ENCODE assay signal across 1 cellular context in the genomic region with DNA sequence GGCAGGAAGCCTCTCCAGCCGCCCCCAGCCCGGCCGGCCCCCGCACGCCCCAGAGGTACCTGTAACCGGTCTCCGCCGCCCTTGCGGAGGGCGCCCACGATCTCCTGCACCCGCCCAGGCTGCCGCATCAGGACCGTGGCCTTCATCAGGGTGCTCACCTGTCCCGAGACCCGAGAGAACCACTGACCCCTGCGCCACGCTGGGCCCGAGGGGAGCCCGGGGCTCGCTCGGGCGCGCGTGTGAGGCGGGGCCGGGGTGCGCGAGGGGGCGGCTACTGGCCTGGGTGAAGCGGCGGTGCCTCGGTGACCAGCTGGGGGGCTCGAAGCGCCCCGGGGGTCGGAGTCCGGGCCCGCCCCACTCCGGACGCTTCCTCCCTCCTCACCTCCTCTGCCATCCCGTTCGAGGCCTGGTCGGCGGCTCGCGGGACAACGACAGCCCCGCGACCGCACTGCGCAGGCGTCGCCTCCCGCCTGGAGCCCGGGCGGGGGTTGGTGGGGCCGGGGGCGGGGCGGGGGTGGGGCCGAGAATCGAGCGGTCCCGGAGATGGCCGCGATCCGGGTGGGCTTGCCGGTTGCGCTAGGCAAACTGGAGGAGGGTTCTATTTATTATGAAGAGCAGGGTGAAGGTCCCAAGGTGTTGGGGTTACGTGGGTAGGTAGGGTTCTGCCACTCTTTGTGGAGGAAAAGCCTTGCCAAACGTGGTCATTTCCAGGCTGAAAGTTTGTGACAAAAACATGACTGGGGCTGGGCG.
TF ChIP-seq lines count a peak whose summit lies in the region.

NT5C3B (minus strand) TSS at position 433 of the 750 bp plus-strand sequence; CDS start at position 394, 39 bp downstream.

TF ChIP-seq in K562, 482 proteins besides CTCF, POLR2A, EP300 and RAD21 (continued from another document):
- TF ChIP-seq NONO (IDR thresholded peaks at IDR 0.05; ENCODE audit: low read depth in 2 of 2, low read length in 1 of 2) (0 out of 4 replicates have a peak, but pooled peaks of 1 of the 2 experiments have one; percentile 22), XRCC5 (IDR thresholded peaks at IDR 0.05; ENCODE audit: low read depth, low read length) (no peak), ZKSCAN1 (IDR thresholded peaks at IDR 0.05; ENCODE audit: low read depth, low read length) (no peak), KDM5B (IDR thresholded peaks at IDR 0.05; ENCODE audit: insufficient replicate concordance, low read depth, low read length) (peak; percentile 15), SRSF7 (optimal IDR thresholded peaks at IDR 0.05; ENCODE audit: low read depth, low read length) (no peak), CAMTA2 (CRISPR knock-in tag; conservative IDR thresholded peaks at IDR 0.05) (no peak), ZNF212 (CRISPR knock-in tag; IDR thresholded peaks at IDR 0.05) (no peak), CXXC5 (CRISPR knock-in tag; IDR thresholded peaks at IDR 0.05) (peak; percentile 41), TAF15 (IDR thresholded peaks at IDR 0.05; ENCODE audit: low read depth, low read length) (no peak), SMARCA5 (IDR thresholded peaks at IDR 0.05) (no peak), HMBOX1 (IDR thresholded peaks at IDR 0.05) (no peak), C11orf30 (IDR thresholded peaks at IDR 0.05; ENCODE audit: low read depth) (no peak), HOMEZ (CRISPR knock-in tag; IDR thresholded peaks at IDR 0.05) (no peak), ZNF239 (CRISPR knock-in tag; IDR thresholded peaks at IDR 0.05) (no peak), ZNF551 (CRISPR knock-in tag; IDR thresholded peaks at IDR 0.05) (no peak), L3MBTL2 (IDR thresholded peaks at IDR 0.05) (no peak; the same call in 1 of the 2 replicates), BRD4 (IDR thresholded peaks at IDR 0.05) (no peak), ZNF764 (CRISPR knock-in tag; IDR thresholded peaks at IDR 0.05; ENCODE audit: low read depth) (no peak)
- TF ChIP-seq, protein P1, sequence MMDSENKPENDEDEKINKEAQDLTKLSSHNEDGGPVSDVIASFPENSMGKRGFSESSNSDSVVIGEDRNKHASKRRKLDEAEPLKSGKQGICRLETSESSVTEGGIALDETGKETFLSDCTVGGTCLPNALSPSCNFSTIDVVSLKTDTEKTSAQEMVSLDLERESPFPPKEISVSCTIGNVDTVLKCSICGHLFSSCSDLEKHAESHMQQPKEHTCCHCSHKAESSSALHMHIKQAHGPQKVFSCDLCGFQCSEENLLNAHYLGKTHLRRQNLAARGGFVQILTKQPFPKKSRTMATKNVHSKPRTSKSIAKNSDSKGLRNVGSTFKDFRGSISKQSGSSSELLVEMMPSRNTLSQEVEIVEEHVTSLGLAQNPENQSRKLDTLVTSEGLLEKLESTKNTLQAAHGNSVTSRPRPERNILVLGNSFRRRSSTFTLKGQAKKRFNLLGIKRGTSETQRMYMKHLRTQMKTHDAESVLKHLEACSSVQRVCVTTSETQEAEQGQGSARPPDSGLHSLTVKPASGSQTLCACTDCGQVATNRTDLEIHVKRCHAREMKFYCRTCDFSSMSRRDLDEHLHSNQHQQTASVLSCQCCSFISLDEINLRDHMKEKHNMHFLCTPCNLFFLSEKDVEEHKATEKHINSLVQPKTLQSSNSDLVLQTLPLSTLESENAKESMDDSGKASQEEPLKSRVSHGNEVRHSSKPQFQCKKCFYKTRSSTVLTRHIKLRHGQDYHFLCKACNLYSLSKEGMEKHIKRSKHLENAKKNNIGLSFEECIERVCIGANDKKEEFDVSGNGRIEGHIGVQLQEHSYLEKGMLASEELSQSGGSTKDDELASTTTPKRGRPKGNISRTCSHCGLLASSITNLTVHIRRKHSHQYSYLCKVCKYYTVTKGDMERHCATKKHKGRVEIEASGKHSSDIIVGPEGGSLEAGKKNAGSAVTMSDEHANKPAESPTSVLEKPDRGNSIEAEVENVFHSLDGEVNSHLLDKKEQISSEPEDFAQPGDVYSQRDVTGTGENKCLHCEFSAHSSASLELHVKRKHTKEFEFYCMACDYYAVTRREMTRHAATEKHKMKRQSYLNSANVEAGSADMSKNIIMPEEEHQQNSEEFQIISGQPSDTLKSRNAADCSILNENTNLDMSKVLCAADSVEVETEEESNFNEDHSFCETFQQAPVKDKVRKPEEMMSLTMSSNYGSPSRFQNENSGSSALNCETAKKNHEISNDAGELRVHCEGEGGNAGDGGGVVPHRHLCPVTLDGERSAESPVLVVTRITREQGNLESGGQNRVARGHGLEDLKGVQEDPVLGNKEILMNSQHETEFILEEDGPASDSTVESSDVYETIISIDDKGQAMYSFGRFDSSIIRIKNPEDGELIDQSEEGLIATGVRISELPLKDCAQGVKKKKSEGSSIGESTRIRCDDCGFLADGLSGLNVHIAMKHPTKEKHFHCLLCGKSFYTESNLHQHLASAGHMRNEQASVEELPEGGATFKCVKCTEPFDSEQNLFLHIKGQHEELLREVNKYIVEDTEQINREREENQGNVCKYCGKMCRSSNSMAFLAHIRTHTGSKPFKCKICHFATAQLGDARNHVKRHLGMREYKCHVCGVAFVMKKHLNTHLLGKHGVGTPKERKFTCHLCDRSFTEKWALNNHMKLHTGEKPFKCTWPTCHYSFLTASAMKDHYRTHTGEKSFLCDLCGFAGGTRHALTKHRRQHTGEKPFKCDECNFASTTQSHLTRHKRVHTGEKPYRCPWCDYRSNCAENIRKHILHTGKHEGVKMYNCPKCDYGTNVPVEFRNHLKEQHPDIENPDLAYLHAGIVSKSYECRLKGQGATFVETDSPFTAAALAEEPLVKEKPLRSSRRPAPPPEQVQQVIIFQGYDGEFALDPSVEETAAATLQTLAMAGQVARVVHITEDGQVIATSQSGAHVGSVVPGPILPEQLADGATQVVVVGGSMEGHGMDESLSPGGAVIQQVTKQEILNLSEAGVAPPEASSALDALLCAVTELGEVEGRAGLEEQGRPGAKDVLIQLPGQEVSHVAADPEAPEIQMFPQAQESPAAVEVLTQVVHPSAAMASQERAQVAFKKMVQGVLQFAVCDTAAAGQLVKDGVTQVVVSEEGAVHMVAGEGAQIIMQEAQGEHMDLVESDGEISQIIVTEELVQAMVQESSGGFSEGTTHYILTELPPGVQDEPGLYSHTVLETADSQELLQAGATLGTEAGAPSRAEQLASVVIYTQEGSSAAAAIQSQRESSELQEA (IDR thresholded peaks at IDR 0.05; ENCODE audit: low read depth) = no peak
- TF ChIP-seq, protein P2, sequence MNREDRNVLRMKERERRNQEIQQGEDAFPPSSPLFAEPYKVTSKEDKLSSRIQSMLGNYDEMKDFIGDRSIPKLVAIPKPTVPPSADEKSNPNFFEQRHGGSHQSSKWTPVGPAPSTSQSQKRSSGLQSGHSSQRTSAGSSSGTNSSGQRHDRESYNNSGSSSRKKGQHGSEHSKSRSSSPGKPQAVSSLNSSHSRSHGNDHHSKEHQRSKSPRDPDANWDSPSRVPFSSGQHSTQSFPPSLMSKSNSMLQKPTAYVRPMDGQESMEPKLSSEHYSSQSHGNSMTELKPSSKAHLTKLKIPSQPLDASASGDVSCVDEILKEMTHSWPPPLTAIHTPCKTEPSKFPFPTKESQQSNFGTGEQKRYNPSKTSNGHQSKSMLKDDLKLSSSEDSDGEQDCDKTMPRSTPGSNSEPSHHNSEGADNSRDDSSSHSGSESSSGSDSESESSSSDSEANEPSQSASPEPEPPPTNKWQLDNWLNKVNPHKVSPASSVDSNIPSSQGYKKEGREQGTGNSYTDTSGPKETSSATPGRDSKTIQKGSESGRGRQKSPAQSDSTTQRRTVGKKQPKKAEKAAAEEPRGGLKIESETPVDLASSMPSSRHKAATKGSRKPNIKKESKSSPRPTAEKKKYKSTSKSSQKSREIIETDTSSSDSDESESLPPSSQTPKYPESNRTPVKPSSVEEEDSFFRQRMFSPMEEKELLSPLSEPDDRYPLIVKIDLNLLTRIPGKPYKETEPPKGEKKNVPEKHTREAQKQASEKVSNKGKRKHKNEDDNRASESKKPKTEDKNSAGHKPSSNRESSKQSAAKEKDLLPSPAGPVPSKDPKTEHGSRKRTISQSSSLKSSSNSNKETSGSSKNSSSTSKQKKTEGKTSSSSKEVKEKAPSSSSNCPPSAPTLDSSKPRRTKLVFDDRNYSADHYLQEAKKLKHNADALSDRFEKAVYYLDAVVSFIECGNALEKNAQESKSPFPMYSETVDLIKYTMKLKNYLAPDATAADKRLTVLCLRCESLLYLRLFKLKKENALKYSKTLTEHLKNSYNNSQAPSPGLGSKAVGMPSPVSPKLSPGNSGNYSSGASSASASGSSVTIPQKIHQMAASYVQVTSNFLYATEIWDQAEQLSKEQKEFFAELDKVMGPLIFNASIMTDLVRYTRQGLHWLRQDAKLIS (CRISPR knock-in tag; IDR thresholded peaks at IDR 0.05) = no peak
- TF ChIP-seq, protein P3, sequence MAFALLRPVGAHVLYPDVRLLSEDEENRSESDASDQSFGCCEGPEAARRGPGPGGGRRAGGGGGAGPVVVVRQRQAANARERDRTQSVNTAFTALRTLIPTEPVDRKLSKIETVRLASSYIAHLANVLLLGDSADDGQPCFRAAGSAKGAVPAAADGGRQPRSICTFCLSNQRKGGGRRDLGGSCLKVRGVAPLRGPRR (CRISPR knock-in tag; IDR thresholded peaks at IDR 0.05) = no peak
